ENCODE assay signal across 8 cellular contexts in the genomic region with DNA sequence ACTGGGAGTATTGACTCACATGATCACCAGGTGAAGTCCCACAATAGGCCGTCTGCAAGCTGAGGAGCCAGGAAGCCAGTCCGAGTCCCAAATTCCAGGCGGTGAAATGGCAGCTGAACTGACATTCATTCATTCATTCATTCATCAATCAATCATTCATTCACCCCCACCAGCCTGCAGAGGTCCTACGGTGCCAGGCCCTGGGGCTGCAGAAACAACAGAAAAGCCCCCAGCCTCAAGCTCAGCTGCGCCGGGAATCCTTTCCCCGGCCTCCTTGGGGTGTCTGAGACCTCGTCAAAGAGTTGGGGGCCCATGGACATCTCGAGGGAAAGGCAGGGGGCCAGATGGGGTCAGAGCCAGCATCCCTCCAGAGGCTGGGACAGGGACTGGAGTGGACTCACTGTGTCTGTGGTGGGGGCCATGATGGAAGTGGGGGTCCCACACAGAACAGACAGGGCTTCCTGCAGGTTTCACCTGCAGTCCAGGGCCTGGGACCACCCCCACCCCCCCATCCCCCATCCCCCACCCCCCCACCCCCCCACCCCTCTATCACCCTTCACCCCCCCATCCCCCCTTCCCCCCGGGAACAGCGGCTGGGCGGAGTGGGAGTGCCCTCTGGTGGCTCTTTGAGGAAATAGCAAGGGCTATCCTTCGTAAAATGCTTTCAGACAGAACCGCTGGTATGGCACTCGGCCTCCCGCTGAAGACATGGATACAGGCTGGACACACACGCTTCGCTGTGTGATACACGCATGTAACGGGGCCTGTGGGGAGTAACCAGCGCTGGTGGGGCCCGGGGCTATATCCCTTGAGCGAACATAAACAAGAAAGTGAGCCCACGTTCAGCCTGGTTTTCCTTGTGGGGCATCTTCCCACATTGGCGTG. TPM values are rescaled to one million over a fixed set of nuclear protein-coding genes. Genes with fewer than 3 reads are reported as not detected.
DNase-seq lines count a peak whose midpoint lies in the region; ATAC-seq and TF ChIP-seq lines count a peak whose summit lies in the region.

No MANE protein-coding gene starts in this region.

- H3K4me2 ChIP-seq in mammary epithelial cell (ENCODE audit: insufficient read depth, low read depth, low read length), result peak overlapping the region; percentile 68

- 21% methylated on average over 16 of the region's 25 CpGs for WGBS in mammary epithelial cell (ENCODE audit: low coverage, missing lambda C conversion rate)

- H3K4me1 ChIP-seq in mammary epithelial cell (ENCODE audit: insufficient read depth, low read length), result no peaks in the 10 kb centered on the region

- peaks cover 1 to 4% (median 2%) of the 10 kb centered on the region in 3 donors for H3K4me1 Mint-ChIP-seq in IgD-negative memory B cell

- H3K27ac Mint-ChIP-seq in IgD-negative memory B cell, result peak overlapping the region in 1 of 3 donors; percentile 90

- H3K36me3 Mint-ChIP-seq in IgD-negative memory B cell, result no peaks in the 10 kb centered on the region

- no peaks in the 10 kb centered on the region for H4K20me1 ChIP-seq in mammary epithelial cell (ENCODE audit: insufficient read depth, low read length)

- H3K36me3 ChIP-seq in mammary epithelial cell (ENCODE audit: insufficient read depth, low read length) (no peaks in the 10 kb centered on the region), kidney epithelial cell (ENCODE audit: control insufficient read depth, insufficient read depth, low read length) (no peaks in the 10 kb centered on the region)

- peak overlapping the region in 3 of 4 donors; percentile 8 to 73 (median 65) for H3K4me3 Mint-ChIP-seq in IgD-negative memory B cell

- H3K27ac ChIP-seq in mammary epithelial cell (ENCODE audit: insufficient read depth, low read depth, low read length), result no peak overlapping the region

- H3K27me3 ChIP-seq in mammary epithelial cell (ENCODE audit: insufficient read depth, low read length), result no peaks in the 10 kb centered on the region
- H3K27me3 ChIP-seq in kidney epithelial cell (ENCODE audit: control insufficient read depth, insufficient read depth, low read length), result peaks cover 9% of the 10 kb centered on the region

- ATAC-seq in GM18502 (IDR thresholded peaks at IDR 0.05; ENCODE audit: poor library complexity, unreplicated experiment), result no peak
- ATAC-seq in HG03196 (IDR thresholded peaks at IDR 0.05; ENCODE audit: unreplicated experiment), result no peak

- DNase-seq in Caki2 (ENCODE audit: low read depth), result peak; percentile 31
- peak; percentile 34 for DNase-seq in T-helper 9 cell
- DNase-seq in mammary epithelial cell, result peak; percentile 17
- no peak for DNase-seq in kidney epithelial cell (ENCODE audit: low read depth)
- DNase-seq in stimulated activated CD4-positive, alpha-beta T cell treated with anti-CD3 and anti-CD28 coated beads, Interleukin-2, amount 100 ng/mL, for 48 hours, result peak; percentile 26 to 31

- in situ Hi-C loops in Caki2 (cut with HindIII; ENCODE audit: low pct_unique_long_range_greater_than_20kb, low sequenced_read_pairs) (no loop called here), mammary epithelial cell (cut with MboI; ENCODE audit: low sequenced_read_pairs in 2 of 2) (no loop called here)

- peak overlapping the region; percentile 79 for H2AFZ ChIP-seq in mammary epithelial cell (ENCODE audit: low read depth, low read length)

- no peaks in the 10 kb centered on the region for H3K79me2 ChIP-seq in mammary epithelial cell (ENCODE audit: insufficient read depth, low read length)

- CTCF ChIA-PET in mammary epithelial cell (lab: Charles Lee; ENCODE audit: low non-redundant PET), result no interaction called here

- dilution Hi-C loops in mammary epithelial cell (cut with HindIII; ENCODE audit: low sequenced_read_pairs), result no loop called here

- intact Hi-C loops in mammary epithelial cell (cut with micrococcal nuclease), result loop anchor here (1.0 to 10.0 kb wide), 3 partner anchors 118 to 783 kb away; no protein-coding TSS in a partner anchor

- no peaks in the 10 kb centered on the region for H3K9me3 Mint-ChIP-seq in IgD-negative memory B cell

- no peaks in the 10 kb centered on the region for H3K9me3 ChIP-seq in mammary epithelial cell (replicated peaks; ENCODE audit: insufficient read depth, low read length)

- peak overlapping the region; percentile 8 to 38 (median 11) for H3K4me3 ChIP-seq in mammary epithelial cell (replicated peaks in 1 of 3; ENCODE audit: insufficient read depth in 1 of 3, low read depth in 2 of 3, low read length in 3 of 3)
- no peak overlapping the region for H3K4me3 ChIP-seq in kidney epithelial cell (ENCODE audit: low read depth, low read length)

- TF ChIP-seq CTCF in mammary epithelial cell (conservative IDR thresholded peaks at IDR 0.05 in 1 of 2, IDR thresholded peaks at IDR 0.05 in 1 of 2; ENCODE audit: extremely low read depth in 1 of 2, insufficient read depth in 1 of 2, low read depth in 1 of 2, low read length in 2 of 2), result peak; percentile 61 to 74
- TF ChIP-seq CTCF in kidney epithelial cell (IDR thresholded peaks at IDR 0.05; ENCODE audit: insufficient read depth, low read length, poor library complexity, severe bottlenecking), result peak; percentile 71

- no peak overlapping the region for H3K9ac ChIP-seq in mammary epithelial cell (ENCODE audit: insufficient read depth, low read length)

- H3K27me3 Mint-ChIP-seq in IgD-negative memory B cell, result peaks cover 7% of the 10 kb centered on the region

- no TSS peak for BruUV-seq in mammary epithelial cell (replicated peaks; lab: Mats Ljungman, UMichigan)

RNA-seq across cellular contexts. Expression of a gene that starts 8.5 kb away (rescaled TPM):
- total RNA-seq in Caki2 (2014; rRNA removed; shearing (Covaris generic); ENCODE audit: low replicate concordance), result 14.2 and 16.9 TPM in 2 replicates
- polyA plus RNA-seq in IgD-negative memory B cell (17.5 TPM), mammary epithelial cell (17.2 TPM)
- total RNA-seq in mammary epithelial cell (10 to 100 TPM in 1 of 2 donors, 1 to 10 TPM in 1; 9.0 to 48.2 TPM), kidney epithelial cell (20.2 and 22.2 TPM in 2 replicates)
- polyA minus RNA-seq in mammary epithelial cell, result 41.2 TPM
